Comparison of ENCODE assay signal across 31 cellular contexts in the genomic region with DNA sequence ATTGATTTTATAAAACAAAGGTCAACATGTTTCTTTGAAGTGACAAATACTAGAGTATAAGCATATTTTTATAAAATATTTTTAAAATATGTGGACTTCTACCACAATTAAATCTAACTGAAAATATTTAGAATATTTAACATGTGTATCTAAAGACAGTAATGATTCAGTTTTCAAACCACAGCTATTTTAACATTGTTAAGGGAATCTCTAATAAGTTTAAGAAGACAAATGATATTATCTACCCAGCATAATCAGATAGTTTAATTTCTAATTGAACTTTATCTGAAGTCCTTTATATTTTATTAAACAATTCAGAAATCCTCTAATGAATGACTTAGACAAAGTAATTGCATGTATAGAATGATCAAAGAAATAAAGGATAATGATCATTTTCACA.
"Had no signal": no experiment of that assay in that cellular context is flagged by ENCODE, and none has a peak within 500 bp of the region (broad histone marks: within the 10 kb centered on the region; RNA-seq: fewer than 3 reads in every experiment).

No MANE protein-coding gene starts in this region.

- H3K9me3 ChIP-seq: ascending aorta, breast epithelium had no signal

- H3K4me3 Mint-ChIP-seq: activated CD4-positive, alpha-beta memory T cell treated with anti-CD3 and anti-CD28 coated beads, Interleukin-2, amount 10 ng/mL, durations not matched to agents 7 days and 5 days; activated CD4-positive, alpha-beta T cell treated with anti-CD3 and anti-CD28 coated beads, Interleukin-2, amount 10 ng/mL, durations not matched to agents 7 days and 5 days; activated naive CD4-positive, alpha-beta T cell treated with anti-CD3 and anti-CD28 coated beads, Interleukin-2, amount 10 ng/mL, durations not matched to agents 7 days and 5 days; activated naive CD8-positive, alpha-beta T cell treated with anti-CD3 and anti-CD28 coated beads, Interleukin-2, amount 10 ng/mL, durations not matched to agents 7 days and 5 days; activated T-cell treated with anti-CD3 and anti-CD28 coated beads, Interleukin-2, amount 50 U/mL, for 24 hours; activated T-cell treated with anti-CD3 and anti-CD28 coated beads, Interleukin-2, amount 50 U/mL, for 72 hours; brain; dendritic cell treated with granulocyte-macrophage colony-stimulating factor and Interleukin-4, amounts not matched to agents 40 ng/mL and 50 ng/mL, for 4 days; endodermal cell; WTC11 had no signal

- H3K4me1 ChIP-seq: ascending aorta, breast epithelium had no signal

- ATAC-seq: activated naive CD4-positive, alpha-beta T cell treated with anti-CD3 and anti-CD28 coated beads, Interleukin-2, amount 50 U/mL, for 72 hours; activated T-cell treated with anti-CD3 and anti-CD28 coated beads, Interleukin-2, amount 50 U/mL, for 72 hours; esophagus mucosa; WTC11 had no signal

- H3K27ac ChIP-seq: ascending aorta, breast epithelium, cardiac muscle cell, coronary artery, dorsolateral prefrontal cortex, VCaP had no signal

- H3K4me1 Mint-ChIP-seq: activated CD4-positive, alpha-beta memory T cell treated with anti-CD3 and anti-CD28 coated beads, Interleukin-2, amount 10 ng/mL, durations not matched to agents 7 days and 5 days; activated CD4-positive, alpha-beta T cell treated with anti-CD3 and anti-CD28 coated beads, Interleukin-2, amount 10 ng/mL, durations not matched to agents 7 days and 5 days; activated naive CD4-positive, alpha-beta T cell treated with anti-CD3 and anti-CD28 coated beads, Interleukin-2, amount 10 ng/mL, durations not matched to agents 7 days and 5 days; activated naive CD8-positive, alpha-beta T cell treated with anti-CD3 and anti-CD28 coated beads, Interleukin-2, amount 10 ng/mL, durations not matched to agents 7 days and 5 days; brain; endodermal cell; WTC11 had no signal

- H3K36me3 ChIP-seq: ascending aorta, breast epithelium, cardiac muscle cell had no signal

- H3K36me3 Mint-ChIP-seq: activated naive CD4-positive, alpha-beta T cell treated with anti-CD3 and anti-CD28 coated beads, Interleukin-2, amount 10 ng/mL, durations not matched to agents 7 days and 5 days; activated naive CD4-positive, alpha-beta T cell treated with anti-CD3 and anti-CD28 coated beads, Interleukin-2, amount 50 U/mL, for 72 hours; activated naive CD8-positive, alpha-beta T cell treated with anti-CD3 and anti-CD28 coated beads, Interleukin-2, amount 10 ng/mL, durations not matched to agents 7 days and 5 days; brain; WTC11 had no signal

- H3K27me3 Mint-ChIP-seq: activated CD4-positive, alpha-beta memory T cell treated with anti-CD3 and anti-CD28 coated beads, Interleukin-2, amount 10 ng/mL, durations not matched to agents 7 days and 5 days; activated CD4-positive, alpha-beta T cell treated with anti-CD3 and anti-CD28 coated beads, Interleukin-2, amount 10 ng/mL, durations not matched to agents 7 days and 5 days; activated naive CD4-positive, alpha-beta T cell treated with anti-CD3 and anti-CD28 coated beads, Interleukin-2, amount 10 ng/mL, durations not matched to agents 7 days and 5 days; dendritic cell treated with granulocyte-macrophage colony-stimulating factor and Interleukin-4, amounts not matched to agents 40 ng/mL and 50 ng/mL, for 4 days had no signal

- H3K27ac Mint-ChIP-seq: activated CD4-positive, alpha-beta memory T cell treated with anti-CD3 and anti-CD28 coated beads, Interleukin-2, amount 10 ng/mL, durations not matched to agents 7 days and 5 days; activated CD4-positive, alpha-beta T cell treated with anti-CD3 and anti-CD28 coated beads, Interleukin-2, amount 10 ng/mL, durations not matched to agents 7 days and 5 days; activated naive CD4-positive, alpha-beta T cell treated with anti-CD3 and anti-CD28 coated beads, Interleukin-2, amount 10 ng/mL, durations not matched to agents 7 days and 5 days; activated naive CD4-positive, alpha-beta T cell treated with anti-CD3 and anti-CD28 coated beads, Interleukin-2, amount 50 U/mL, for 72 hours; activated naive CD8-positive, alpha-beta T cell treated with anti-CD3 and anti-CD28 coated beads, Interleukin-2, amount 10 ng/mL, durations not matched to agents 7 days and 5 days; activated T-cell treated with anti-CD3 and anti-CD28 coated beads, Interleukin-2, amount 50 U/mL, for 24 hours; activated T-cell treated with anti-CD3 and anti-CD28 coated beads, Interleukin-2, amount 50 U/mL, for 72 hours; brain; dendritic cell treated with granulocyte-macrophage colony-stimulating factor and Interleukin-4, amounts not matched to agents 40 ng/mL and 50 ng/mL, for 4 days; endodermal cell; WTC11 had no signal

- H3K9me3 Mint-ChIP-seq: activated CD4-positive, alpha-beta memory T cell treated with anti-CD3 and anti-CD28 coated beads, Interleukin-2, amount 10 ng/mL, durations not matched to agents 7 days and 5 days; activated CD4-positive, alpha-beta T cell treated with anti-CD3 and anti-CD28 coated beads, Interleukin-2, amount 10 ng/mL, durations not matched to agents 7 days and 5 days; activated naive CD4-positive, alpha-beta T cell treated with anti-CD3 and anti-CD28 coated beads, Interleukin-2, amount 10 ng/mL, durations not matched to agents 7 days and 5 days; activated naive CD8-positive, alpha-beta T cell treated with anti-CD3 and anti-CD28 coated beads, Interleukin-2, amount 10 ng/mL, durations not matched to agents 7 days and 5 days; activated T-cell treated with anti-CD3 and anti-CD28 coated beads, Interleukin-2, amount 50 U/mL, for 24 hours; brain; dendritic cell treated with granulocyte-macrophage colony-stimulating factor and Interleukin-4, amounts not matched to agents 40 ng/mL and 50 ng/mL, for 4 days; endodermal cell; WTC11 had no signal

- H3K4me3 ChIP-seq: ascending aorta, breast epithelium, cardiac muscle cell, coronary artery, dorsolateral prefrontal cortex had no signal

- DNase-seq: activated CD4-positive, alpha-beta memory T cell treated with anti-CD3 and anti-CD28 coated beads, Interleukin-2, amount 10 ng/mL, durations not matched to agents 7 days and 5 days; activated CD4-positive, alpha-beta T cell treated with anti-CD3 and anti-CD28 coated beads for 1 hour; activated CD4-positive, alpha-beta T cell treated with anti-CD3 and anti-CD28 coated beads for 4 hours; activated CD4-positive, alpha-beta T cell treated with anti-CD3 and anti-CD28 coated beads, Interleukin-2, amount 10 ng/mL, durations not matched to agents 7 days and 5 days; activated CD4-positive, alpha-beta T cell treated with anti-CD3 and anti-CD28 coated beads, Interleukin-2, amount 50 U/mL, for 4 hours; activated CD8-positive, alpha-beta memory T cell treated with anti-CD3 and anti-CD28 coated beads, Interleukin-2, amount 50 U/mL, for 48 hours; activated gamma-delta T cell; activated naive CD4-positive, alpha-beta T cell; activated naive CD4-positive, alpha-beta T cell treated with anti-CD3 and anti-CD28 coated beads, Interleukin-2, amount 10 ng/mL, durations not matched to agents 7 days and 5 days; activated naive CD8-positive, alpha-beta T cell treated with anti-CD3 and anti-CD28 coated beads, Interleukin-2, amount 10 ng/mL, durations not matched to agents 7 days and 5 days; activated T-cell treated with anti-CD3 and anti-CD28 coated beads for 4 hours; activated T-cell treated with anti-CD3 and anti-CD28 coated beads, Interleukin-2, amount 50 U/mL, for 24 hours; activated T-cell treated with anti-CD3 and anti-CD28 coated beads, Interleukin-2, amount 50 U/mL, for 72 hours; central memory CD4-positive, alpha-beta T cell; cerebellar nuclear complex; dorsolateral prefrontal cortex; effector memory CD4-positive, alpha-beta T cell; endodermal cell; foreskin fibroblast; head of caudate nucleus; T-helper 2 cell had no signal

- H3K27me3 ChIP-seq: ascending aorta, breast epithelium, cardiac muscle cell, dorsolateral prefrontal cortex had no signal
